1 cellular context compared by ENCODE assay signal in the genomic region with DNA sequence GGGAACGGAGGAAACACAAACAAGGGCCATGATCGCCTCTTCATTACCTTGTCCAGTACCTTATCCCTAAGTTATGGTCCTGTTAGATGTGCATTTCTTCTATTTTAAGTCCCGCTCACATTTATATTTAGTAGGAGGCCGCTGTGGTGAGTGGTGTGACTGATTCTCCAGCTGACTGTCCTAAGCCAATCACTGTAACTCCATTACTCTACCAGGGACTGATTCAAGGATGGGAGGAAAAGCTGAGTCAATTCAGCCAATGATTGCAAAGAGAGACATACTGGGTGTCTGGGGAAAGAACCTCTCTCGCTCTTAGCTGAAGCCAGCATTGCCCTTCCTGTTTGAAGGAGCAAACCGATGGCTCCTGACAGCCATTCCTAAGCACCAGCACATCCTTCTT.
TF ChIP-seq lines count a peak whose summit lies in the region.

No MANE protein-coding gene starts in this region.

TF ChIP-seq in IMR-90, 13 proteins besides CTCF, POLR2A, EP300 and RAD21:
- TF ChIP-seq, protein P1, sequence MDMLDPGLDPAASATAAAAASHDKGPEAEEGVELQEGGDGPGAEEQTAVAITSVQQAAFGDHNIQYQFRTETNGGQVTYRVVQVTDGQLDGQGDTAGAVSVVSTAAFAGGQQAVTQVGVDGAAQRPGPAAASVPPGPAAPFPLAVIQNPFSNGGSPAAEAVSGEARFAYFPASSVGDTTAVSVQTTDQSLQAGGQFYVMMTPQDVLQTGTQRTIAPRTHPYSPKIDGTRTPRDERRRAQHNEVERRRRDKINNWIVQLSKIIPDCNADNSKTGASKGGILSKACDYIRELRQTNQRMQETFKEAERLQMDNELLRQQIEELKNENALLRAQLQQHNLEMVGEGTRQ (IDR thresholded peaks at IDR 0.05; ENCODE audit: low read depth, low read length) = 0 out of 2 replicates have a peak, but pooled peaks have one; percentile 13
- TF ChIP-seq BHLHE40 (IDR thresholded peaks at IDR 0.05; ENCODE audit: low read depth, low read length) = no peak
TF ChIP-seq in IMR-90: peak in this region for 1.
